1 cellular context compared by ENCODE assay signal in genomic region chr6:46927066-46927465, GRCh38.
TF ChIP-seq lines count a peak whose summit lies in the region.

No MANE protein-coding gene starts in this region.

TF ChIP-seq in A549, 52 proteins besides CTCF, POLR2A, EP300 and RAD21 (continued from another document):
- TF ChIP-seq ATOH8 (CRISPR knock-in tag; IDR thresholded peaks at IDR 0.05; ENCODE audit: low read depth) (no peak), HMGXB4 (CRISPR knock-in tag; IDR thresholded peaks at IDR 0.05; ENCODE audit: borderline replicate concordance) (no peak), NPAS2 (CRISPR knock-in tag; IDR thresholded peaks at IDR 0.05; ENCODE audit: borderline replicate concordance) (no peak), RCOR1 (IDR thresholded peaks at IDR 0.05; ENCODE audit: low read depth, low read length) (no peak), CEBPB (IDR thresholded peaks at IDR 0.05) (no peak), FOSB (CRISPR knock-in tag; IDR thresholded peaks at IDR 0.05) (no peak), SMC3 (IDR thresholded peaks at IDR 0.05) (no peak), EHF (CRISPR knock-in tag; IDR thresholded peaks at IDR 0.05) (no peak)
TF ChIP-seq in A549: peak in this region for 0.
